ENCODE assay signal across 1 cellular context in the genomic region with DNA sequence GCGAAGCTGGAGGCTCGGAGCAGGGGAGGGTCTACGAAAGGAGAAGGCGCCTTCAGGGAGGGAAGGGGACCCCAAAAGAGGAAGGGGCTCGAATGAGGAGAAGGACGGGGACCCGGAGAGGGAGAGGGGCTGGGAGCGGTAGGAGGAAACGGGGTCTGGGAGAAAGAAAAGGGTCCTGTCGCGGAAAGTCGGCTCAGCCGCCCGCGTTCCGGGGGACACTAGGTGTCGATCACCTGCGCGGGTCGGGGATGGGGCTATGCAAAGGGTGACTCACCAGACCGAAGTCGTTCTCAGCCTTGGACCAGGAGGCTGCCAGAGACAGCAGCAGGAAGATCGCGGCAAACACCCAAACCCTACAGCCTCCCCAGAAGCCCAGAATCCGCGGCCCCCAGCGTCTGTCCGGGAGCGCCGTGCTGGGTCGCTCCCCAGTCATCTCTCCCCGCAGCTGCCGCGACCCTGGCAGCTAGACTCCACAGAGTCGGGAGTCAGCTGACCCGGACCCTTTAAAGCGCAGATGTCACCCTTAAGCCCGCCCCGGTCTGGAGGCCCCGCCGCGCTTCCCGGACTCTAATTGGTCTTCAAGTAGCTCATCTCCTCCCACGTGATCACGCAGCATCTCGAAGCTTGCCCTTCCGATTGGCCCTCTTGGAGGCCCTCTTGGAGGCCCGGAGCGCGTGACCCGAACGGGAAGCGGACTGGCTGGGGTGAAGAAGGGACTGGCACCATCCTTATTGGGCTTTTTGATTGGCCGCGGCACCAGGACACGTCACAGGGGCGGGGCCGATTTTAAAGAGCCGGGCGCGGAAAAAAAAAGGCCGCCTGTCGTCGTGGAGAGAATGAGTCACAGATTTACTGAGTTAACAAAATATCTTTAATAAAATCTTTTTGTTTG.
TF ChIP-seq lines count a peak whose summit lies in the region.

NEU1 (minus strand) TSS at position 478 of the 892 bp plus-strand sequence; CDS start at position 433, 45 bp downstream.

TF ChIP-seq in HepG2, 621 proteins besides CTCF, POLR2A, EP300 and RAD21 (continued from another document and continues in another):
- no peak for TF ChIP-seq AFF4 (CRISPR knock-in tag; IDR thresholded peaks at IDR 0.05)
- peak; percentile 94 for TF ChIP-seq SALL2 (CRISPR knock-in tag; IDR thresholded peaks at IDR 0.05)
- TF ChIP-seq ZNF782 (CRISPR knock-in tag; IDR thresholded peaks at IDR 0.05; ENCODE audit: borderline replicate concordance): 0 out of 2 replicates have a peak, but pooled peaks have one; percentile 51
- TF ChIP-seq ATAD3A (CRISPR knock-in tag; IDR thresholded peaks at IDR 0.05): no peak
- TF ChIP-seq ZNF12 (CRISPR knock-in tag; IDR thresholded peaks at IDR 0.05): peak; percentile 74
- peak; percentile 48; the same call in 1 of the 2 replicates for TF ChIP-seq HNF4G (IDR thresholded peaks at IDR 0.05; ENCODE audit: borderline replicate concordance, low read depth, low read length)
- peak; percentile 63; the same call in 1 of the 2 replicates for TF ChIP-seq HNF4G (CRISPR knock-in tag; IDR thresholded peaks at IDR 0.05; ENCODE audit: borderline replicate concordance, low read depth)
- TF ChIP-seq SIX4 (CRISPR knock-in tag; IDR thresholded peaks at IDR 0.05): peak; percentile 68; the same call in 1 of the 2 replicates
- 0 out of 2 replicates have a peak, but pooled peaks have one; percentile 62 for TF ChIP-seq ZNF160 (CRISPR knock-in tag; IDR thresholded peaks at IDR 0.05)
- 0 out of 2 replicates have a peak, but pooled peaks have one; percentile 82 for TF ChIP-seq CHCHD3 (CRISPR knock-in tag; IDR thresholded peaks at IDR 0.05)
- peak; percentile 82 for TF ChIP-seq HNRNPK (IDR thresholded peaks at IDR 0.05; ENCODE audit: low read depth, low read length, poor library complexity, severe bottlenecking)
- TF ChIP-seq ZNF446 (CRISPR knock-in tag; IDR thresholded peaks at IDR 0.05): no peak
- TF ChIP-seq, protein P1, sequence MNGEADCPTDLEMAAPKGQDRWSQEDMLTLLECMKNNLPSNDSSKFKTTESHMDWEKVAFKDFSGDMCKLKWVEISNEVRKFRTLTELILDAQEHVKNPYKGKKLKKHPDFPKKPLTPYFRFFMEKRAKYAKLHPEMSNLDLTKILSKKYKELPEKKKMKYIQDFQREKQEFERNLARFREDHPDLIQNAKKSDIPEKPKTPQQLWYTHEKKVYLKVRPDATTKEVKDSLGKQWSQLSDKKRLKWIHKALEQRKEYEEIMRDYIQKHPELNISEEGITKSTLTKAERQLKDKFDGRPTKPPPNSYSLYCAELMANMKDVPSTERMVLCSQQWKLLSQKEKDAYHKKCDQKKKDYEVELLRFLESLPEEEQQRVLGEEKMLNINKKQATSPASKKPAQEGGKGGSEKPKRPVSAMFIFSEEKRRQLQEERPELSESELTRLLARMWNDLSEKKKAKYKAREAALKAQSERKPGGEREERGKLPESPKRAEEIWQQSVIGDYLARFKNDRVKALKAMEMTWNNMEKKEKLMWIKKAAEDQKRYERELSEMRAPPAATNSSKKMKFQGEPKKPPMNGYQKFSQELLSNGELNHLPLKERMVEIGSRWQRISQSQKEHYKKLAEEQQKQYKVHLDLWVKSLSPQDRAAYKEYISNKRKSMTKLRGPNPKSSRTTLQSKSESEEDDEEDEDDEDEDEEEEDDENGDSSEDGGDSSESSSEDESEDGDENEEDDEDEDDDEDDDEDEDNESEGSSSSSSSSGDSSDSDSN (CRISPR knock-in tag; IDR thresholded peaks at IDR 0.05): peak; percentile 86
- TF ChIP-seq BCL3 (CRISPR knock-in tag; IDR thresholded peaks at IDR 0.05): peak; percentile 67
- TF ChIP-seq, protein P2, sequence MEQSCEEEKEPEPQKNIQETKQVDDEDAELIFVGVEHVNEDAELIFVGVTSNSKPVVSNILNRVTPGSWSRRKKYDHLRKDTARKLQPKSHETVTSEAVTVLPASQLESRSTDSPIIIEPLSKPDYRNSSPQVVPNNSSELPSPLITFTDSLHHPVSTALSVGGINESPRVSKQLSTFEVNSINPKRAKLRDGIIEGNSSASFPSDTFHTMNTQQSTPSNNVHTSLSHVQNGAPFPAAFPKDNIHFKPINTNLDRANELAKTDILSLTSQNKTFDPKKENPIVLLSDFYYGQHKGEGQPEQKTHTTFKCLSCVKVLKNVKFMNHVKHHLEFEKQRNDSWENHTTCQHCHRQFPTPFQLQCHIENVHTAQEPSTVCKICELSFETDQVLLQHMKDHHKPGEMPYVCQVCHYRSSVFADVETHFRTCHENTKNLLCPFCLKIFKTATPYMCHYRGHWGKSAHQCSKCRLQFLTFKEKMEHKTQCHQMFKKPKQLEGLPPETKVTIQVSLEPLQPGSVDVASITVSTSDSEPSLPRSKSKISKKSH (CRISPR knock-in tag; IDR thresholded peaks at IDR 0.05; ENCODE audit: borderline replicate concordance): peak; percentile 85
- no peak for TF ChIP-seq ZNF282 (IDR thresholded peaks at IDR 0.05; ENCODE audit: partially characterized antibody)
- no peak for TF ChIP-seq REL (CRISPR knock-in tag; conservative IDR thresholded peaks at IDR 0.05)
- peak; percentile 54; the same call in 1 of the 2 replicates for TF ChIP-seq HES4 (CRISPR knock-in tag; IDR thresholded peaks at IDR 0.05; ENCODE audit: borderline replicate concordance)
- TF ChIP-seq NFATC3 (CRISPR knock-in tag; IDR thresholded peaks at IDR 0.05): no peak; the same call in 1 of the 2 replicates
- TF ChIP-seq, protein P3, sequence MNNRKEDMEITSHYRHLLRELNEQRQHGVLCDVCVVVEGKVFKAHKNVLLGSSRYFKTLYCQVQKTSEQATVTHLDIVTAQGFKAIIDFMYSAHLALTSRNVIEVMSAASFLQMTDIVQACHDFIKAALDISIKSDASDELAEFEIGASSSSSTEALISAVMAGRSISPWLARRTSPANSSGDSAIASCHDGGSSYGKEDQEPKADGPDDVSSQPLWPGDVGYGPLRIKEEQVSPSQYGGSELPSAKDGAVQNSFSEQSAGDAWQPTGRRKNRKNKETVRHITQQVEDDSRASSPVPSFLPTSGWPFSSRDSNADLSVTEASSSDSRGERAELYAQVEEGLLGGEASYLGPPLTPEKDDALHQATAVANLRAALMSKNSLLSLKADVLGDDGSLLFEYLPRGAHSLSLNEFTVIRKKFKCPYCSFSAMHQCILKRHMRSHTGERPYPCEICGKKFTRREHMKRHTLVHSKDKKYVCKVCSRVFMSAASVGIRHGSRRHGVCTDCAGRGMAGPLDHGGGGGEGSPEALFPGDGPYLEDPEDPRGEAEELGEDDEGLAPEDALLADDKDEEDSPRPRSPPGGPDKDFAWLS (CRISPR knock-in tag; IDR thresholded peaks at IDR 0.05; ENCODE audit: borderline replicate concordance): no peak
- no peak for TF ChIP-seq KLF11 (CRISPR knock-in tag; IDR thresholded peaks at IDR 0.05)
- no peak for TF ChIP-seq JUNB (CRISPR knock-in tag; IDR thresholded peaks at IDR 0.05; ENCODE audit: borderline replicate concordance)
- no peak for TF ChIP-seq TCF7L2 (IDR thresholded peaks at IDR 0.05; ENCODE audit: low read depth, low read length)
- TF ChIP-seq TRIM24 (CRISPR knock-in tag; IDR thresholded peaks at IDR 0.05): no peak
- TF ChIP-seq ZBTB3 (CRISPR knock-in tag; IDR thresholded peaks at IDR 0.05; ENCODE audit: borderline replicate concordance, low read depth): no peak; the same call in 1 of the 2 replicates
- TF ChIP-seq ZNF451 (CRISPR knock-in tag; IDR thresholded peaks at IDR 0.05): 0 out of 2 replicates have a peak, but pooled peaks have one; percentile 58
- peak; percentile 91; the same call in 1 of the 2 replicates for TF ChIP-seq KLF15 (CRISPR knock-in tag; IDR thresholded peaks at IDR 0.05; ENCODE audit: borderline replicate concordance)
- no peak for TF ChIP-seq PAX8 (CRISPR knock-in tag; IDR thresholded peaks at IDR 0.05; ENCODE audit: borderline replicate concordance)
- peak; percentile 78; the same call in 1 of the 2 replicates for TF ChIP-seq ZNF274 (CRISPR knock-in tag; IDR thresholded peaks at IDR 0.05)
- peak; percentile 100 for TF ChIP-seq POLR2AphosphoS5 (IDR thresholded peaks at IDR 0.05; ENCODE audit: low read depth, low read length)
- peak; percentile 52 for TF ChIP-seq KMT2B (CRISPR knock-in tag; IDR thresholded peaks at IDR 0.05)
- TF ChIP-seq NFAT5 (CRISPR knock-in tag; IDR thresholded peaks at IDR 0.05): peak; percentile 48; the same call in 1 of the 2 replicates
- TF ChIP-seq ZNF761 (CRISPR knock-in tag; conservative IDR thresholded peaks at IDR 0.05): peak; percentile 89; the same call in 1 of the 2 replicates
- no peak; the same call in 1 of the 2 replicates for TF ChIP-seq ZNF790 (CRISPR knock-in tag; IDR thresholded peaks at IDR 0.05; ENCODE audit: borderline replicate concordance)
- TF ChIP-seq, protein P4, sequence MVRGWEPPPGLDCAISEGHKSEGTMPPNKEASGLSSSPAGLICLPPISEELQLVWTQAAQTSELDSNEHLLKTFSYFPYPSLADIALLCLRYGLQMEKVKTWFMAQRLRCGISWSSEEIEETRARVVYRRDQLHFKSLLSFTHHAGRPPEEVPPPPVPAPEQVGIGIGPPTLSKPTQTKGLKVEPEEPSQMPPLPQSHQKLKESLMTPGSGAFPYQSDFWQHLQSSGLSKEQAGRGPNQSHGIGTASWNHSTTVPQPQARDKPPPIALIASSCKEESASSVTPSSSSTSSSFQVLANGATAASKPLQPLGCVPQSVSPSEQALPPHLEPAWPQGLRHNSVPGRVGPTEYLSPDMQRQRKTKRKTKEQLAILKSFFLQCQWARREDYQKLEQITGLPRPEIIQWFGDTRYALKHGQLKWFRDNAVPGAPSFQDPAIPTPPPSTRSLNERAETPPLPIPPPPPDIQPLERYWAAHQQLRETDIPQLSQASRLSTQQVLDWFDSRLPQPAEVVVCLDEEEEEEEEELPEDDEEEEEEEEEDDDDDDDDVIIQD (CRISPR knock-in tag; IDR thresholded peaks at IDR 0.05; ENCODE audit: low read depth): peak; percentile 87
- peak; percentile 78; the same call in 1 of the 2 replicates for TF ChIP-seq ZFP41 (CRISPR knock-in tag; IDR thresholded peaks at IDR 0.05; ENCODE audit: borderline replicate concordance)
- TF ChIP-seq ZFAT (CRISPR knock-in tag; conservative IDR thresholded peaks at IDR 0.05): no peak
